In the genomic region with DNA sequence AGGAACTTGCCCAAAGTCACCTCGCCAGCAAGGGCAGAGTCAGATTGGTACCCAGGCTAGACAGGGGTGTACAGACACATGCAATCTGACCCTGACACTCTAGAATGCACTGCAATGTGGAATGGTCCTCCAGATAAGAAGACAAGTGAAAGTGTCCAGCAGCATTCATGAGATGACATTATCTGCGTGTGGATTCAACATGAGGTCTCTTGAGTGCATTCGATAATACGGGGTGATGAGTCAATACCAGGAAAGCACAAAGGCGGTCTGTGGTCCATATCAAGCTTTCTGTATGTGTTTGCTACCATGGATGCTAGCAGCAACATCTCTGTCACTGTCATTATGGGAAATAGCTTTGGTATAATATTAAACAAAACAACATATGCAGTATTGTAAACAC, we compare ENCODE assay signal across 20 cellular contexts. TPM values are rescaled to one million over a fixed set of nuclear protein-coding genes. Genes with fewer than 3 reads are reported as not detected.
DNase-seq lines count a peak whose midpoint lies in the region; ATAC-seq, FAIRE-seq and TF ChIP-seq lines count a peak whose summit lies in the region.
"Had no signal": no experiment of that assay in that cellular context is flagged by ENCODE, and none has a peak within 500 bp of the region (broad histone marks: within the 10 kb centered on the region; RNA-seq: fewer than 3 reads in every experiment).

No MANE protein-coding gene starts in this region.

- no peak overlapping the region for H3K4me3 Mint-ChIP-seq in activated CD4-positive, alpha-beta T cell treated with anti-CD3 and anti-CD28 coated beads, Interleukin-2, amount 10 ng/mL, durations not matched to agents 24 days and 14 days
- H3K4me3 Mint-ChIP-seq: CD4-positive, alpha-beta memory T cell; HFFc6 had no signal

- no peak for ATAC-seq in A549
- ATAC-seq in esophagus mucosa = no peak

- no peaks in the 10 kb centered on the region for H3K4me1 Mint-ChIP-seq in activated CD4-positive, alpha-beta T cell treated with anti-CD3 and anti-CD28 coated beads, Interleukin-2, amount 10 ng/mL, durations not matched to agents 24 days and 14 days
- H3K4me1 Mint-ChIP-seq: CD4-positive, alpha-beta memory T cell had no signal

- H3K27me3 Mint-ChIP-seq in activated CD4-positive, alpha-beta T cell treated with anti-CD3 and anti-CD28 coated beads, Interleukin-2, amount 10 ng/mL, durations not matched to agents 24 days and 14 days = peaks cover 6% of the 10 kb centered on the region

- H3K9me3 Mint-ChIP-seq in activated CD4-positive, alpha-beta T cell treated with anti-CD3 and anti-CD28 coated beads, Interleukin-2, amount 10 ng/mL, durations not matched to agents 24 days and 14 days = no peaks in the 10 kb centered on the region
- H3K9me3 Mint-ChIP-seq: CD4-positive, alpha-beta memory T cell; HFFc6 had no signal

- TF ChIP-seq RAD21 in A549 (conservative IDR thresholded peaks at IDR 0.05 in 1 of 2, IDR thresholded peaks at IDR 0.05 in 1 of 2) = no peak

- CTCF ChIA-PET in A549 (lab: Yijun Ruan, JAX) = no interaction called here

- H3K27ac Mint-ChIP-seq in activated CD4-positive, alpha-beta T cell treated with anti-CD3 and anti-CD28 coated beads, Interleukin-2, amount 10 ng/mL, durations not matched to agents 24 days and 14 days = no peak overlapping the region
- H3K27ac Mint-ChIP-seq: CD4-positive, alpha-beta memory T cell; HFFc6 had no signal

- no peak overlapping the region for H3K4me3 ChIP-seq in A549
- H3K4me3 ChIP-seq: HAP-1 had no signal

- WGBS in A549 (ENCODE audit: missing lambda C conversion rate) = 18% methylated on average over 4 of the region's 5 CpGs

- DNase-seq in A549 (ENCODE audit: low read depth in 1 of 2, low spot score in 1 of 2) (no peak), OCI-M1 (lab: John Stamatoyannopoulos, UW) (peak; percentile 25), NCI-H2171 (lab: John Stamatoyannopoulos, UW) (no peak)
- no peak for DNase-seq in activated CD4-positive, alpha-beta T cell treated with anti-CD3 and anti-CD28 coated beads, Interleukin-2, amount 10 ng/mL, durations not matched to agents 24 days and 14 days
- DNase-seq: 8988T; C1 segment of cervical spinal cord; CD4-positive, alpha-beta memory T cell; DMS153; DND-41; GOT3; HFFc6 had no signal

- POLR2A ChIA-PET in A549 (lab: Yijun Ruan, JAX) = no interaction called here

- TF ChIP-seq EP300 in A549 (IDR thresholded peaks at IDR 0.05) = no peak

- intact Hi-C loops in activated CD4-positive, alpha-beta T cell treated with anti-CD3 and anti-CD28 coated beads, Interleukin-2, amount 10 ng/mL, durations not matched to agents 24 days and 14 days (cut with micrococcal nuclease) = no loop called here

- no peaks in the 10 kb centered on the region for H3K9me3 ChIP-seq in A549
- H3K9me3 ChIP-seq: Caco-2, HAP-1 had no signal

- H3K4me1 ChIP-seq in A549 = no peaks in the 10 kb centered on the region
- H3K4me1 ChIP-seq: HAP-1 had no signal

- FAIRE-seq in A549 (lab: Jason Lieb, UNC) (peak; percentile 13), colon (lab: Jason Lieb, UNC) (peak; percentile 72)
- FAIRE-seq: G401.6, GM12892, H54 had no signal

- no peak overlapping the region for H3K4me2 ChIP-seq in A549

- no peak for TF ChIP-seq CTCF in A549 (IDR thresholded peaks at IDR 0.05)

- TF ChIP-seq POLR2A in A549 (IDR thresholded peaks at IDR 0.05; ENCODE audit: low read length) = no peak

- no peak overlapping the region for H3K27ac ChIP-seq in A549

- no peaks in the 10 kb centered on the region for H3K36me3 Mint-ChIP-seq in activated CD4-positive, alpha-beta T cell treated with anti-CD3 and anti-CD28 coated beads, Interleukin-2, amount 10 ng/mL, durations not matched to agents 24 days and 14 days (ENCODE audit: low read depth)
- H3K36me3 Mint-ChIP-seq: CD4-positive, alpha-beta memory T cell had no signal

TF ChIP-seq in A549, 52 proteins besides CTCF, POLR2A, EP300 and RAD21:
- TF ChIP-seq ZNF302 (CRISPR knock-in tag; IDR thresholded peaks at IDR 0.05) (no peak), BHLHE40 (IDR thresholded peaks at IDR 0.05; ENCODE audit: low read depth, low read length) (no peak), POLR2AphosphoS2 (conservative IDR thresholded peaks at IDR 0.05; ENCODE audit: low read length) (no peak)
- TF ChIP-seq, protein P1, sequence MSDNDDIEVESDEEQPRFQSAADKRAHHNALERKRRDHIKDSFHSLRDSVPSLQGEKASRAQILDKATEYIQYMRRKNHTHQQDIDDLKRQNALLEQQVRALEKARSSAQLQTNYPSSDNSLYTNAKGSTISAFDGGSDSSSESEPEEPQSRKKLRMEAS (IDR thresholded peaks at IDR 0.05) = no peak
TF ChIP-seq in A549: peak in this region for 0.

RNA-seq across cellular contexts. Expression of a gene that starts 6.8 kb away (rescaled TPM):
- polyA plus RNA-seq in A549 (2011; rRNA removed) (not detected in 2 replicates), A549 (2017; fragmentation: RNase III; extraction: RNeasy Plus Mini Kit Qiagen cat#74134 plus additional on column Dnase treatment) (not detected in 3 replicates)
- polyA plus RNA-seq in A549 (2012; cell fraction: cytosol; rRNA removed) = not detected in 2 replicates
- not detected in 2 replicates for polyA plus RNA-seq in A549 (2012; cell fraction: nucleus; rRNA removed)
- polyA minus RNA-seq in A549 (2011; rRNA and poly(A)+ RNA removed) = not detected in 2 replicates
- total RNA-seq in esophagus mucosa = not detected
- total RNA-seq in activated CD4-positive, alpha-beta T cell treated with anti-CD3 and anti-CD28 coated beads, Interleukin-2, amount 10 ng/mL, durations not matched to agents 24 days and 14 days = not detected in 2 replicates
- total RNA-seq: A673; CD4-positive, alpha-beta memory T cell; HFFc6 had no signal
- polyA plus RNA-seq: BJ; CD4-positive, alpha-beta memory T cell had no signal

RNA-seq across cellular contexts. Expression of a gene that starts 22.5 kb away (rescaled TPM):
- 18.1 and 29.6 TPM in 2 replicates for polyA plus RNA-seq in A549 (2011; rRNA removed)
- polyA plus RNA-seq in A549 (2012; cell fraction: cytosol; rRNA removed) = 46.7 and 51.9 TPM in 2 replicates
- polyA plus RNA-seq in A549 (2012; cell fraction: nucleus; rRNA removed) = 175 and 176 TPM in 2 replicates
- polyA plus RNA-seq in A549 (2017; fragmentation: RNase III; extraction: RNeasy Plus Mini Kit Qiagen cat#74134 plus additional on column Dnase treatment) = 10.4 to 12.2 TPM (median 11.5 TPM) in 3 replicates
- polyA minus RNA-seq in A549 (2011; rRNA and poly(A)+ RNA removed) = 8.9 and 13.8 TPM in 2 replicates
- total RNA-seq in esophagus mucosa = 5.7 TPM
- total RNA-seq in activated CD4-positive, alpha-beta T cell treated with anti-CD3 and anti-CD28 coated beads, Interleukin-2, amount 10 ng/mL, durations not matched to agents 24 days and 14 days = 20.4 and 20.7 TPM in 2 replicates
